12 cellular contexts compared by ENCODE assay signal in the genomic region with DNA sequence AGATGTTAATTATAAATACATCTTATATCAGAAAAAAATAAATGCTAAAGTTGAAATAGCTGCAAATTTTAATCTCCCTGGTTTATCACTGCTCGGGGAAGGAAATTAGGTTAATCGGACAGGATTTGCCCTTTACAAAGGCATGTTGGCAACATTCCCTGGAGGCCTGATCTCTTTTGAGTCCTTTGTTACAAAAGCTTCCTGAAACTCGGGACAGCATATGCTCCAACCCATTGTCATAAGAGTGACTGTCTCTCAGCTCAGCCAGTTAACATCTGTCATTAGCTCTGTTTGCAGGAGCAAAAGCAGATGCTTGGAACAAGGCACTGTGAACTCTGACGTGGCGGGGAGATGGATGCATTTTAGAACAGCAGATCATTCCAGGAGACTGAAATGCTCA.
DNase-seq lines count a peak whose midpoint lies in the region; ATAC-seq and TF ChIP-seq lines count a peak whose summit lies in the region.
"Had no signal": no experiment of that assay in that cellular context is flagged by ENCODE, and none has a peak within 500 bp of the region (broad histone marks: within the 10 kb centered on the region; RNA-seq: fewer than 3 reads in every experiment).

No MANE protein-coding gene starts in this region.

- H3K36me3 ChIP-seq in BE2C: no peaks in the 10 kb centered on the region

- no peaks in the 10 kb centered on the region for H3K27me3 ChIP-seq in BE2C

- no peak for TF ChIP-seq CTCF in BE2C (IDR thresholded peaks at IDR 0.05; ENCODE audit: low read depth, low read length)

- ATAC-seq in HG02884 (IDR thresholded peaks at IDR 0.05; ENCODE audit: unreplicated experiment): no peak
- ATAC-seq in HG02763 (IDR thresholded peaks at IDR 0.05; ENCODE audit: unreplicated experiment): no peak
- no peak for ATAC-seq in GM21447 (IDR thresholded peaks at IDR 0.05; ENCODE audit: unreplicated experiment)

- no peaks in the 10 kb centered on the region for H3K9me3 ChIP-seq in BE2C

- no peak overlapping the region for H3K4me3 ChIP-seq in BE2C (ENCODE audit: low read depth, low read length)
- H3K4me3 ChIP-seq: psoas muscle had no signal

- peak; percentile 52 for DNase-seq in BE2C
- peak; percentile 22 to 38 for DNase-seq in NCI-H187 (lab: John Stamatoyannopoulos, UW)
- peak; percentile 28 for DNase-seq in astrocyte of the hippocampus (ENCODE audit: low read depth, low spot score)
- DNase-seq in left kidney (ENCODE audit: low read depth, low spot score): peak; percentile 32
- DNase-seq in globus pallidus (ENCODE audit: low spot score): no peak
- DNase-seq: activated CD8-positive, alpha-beta memory T cell treated with anti-CD3 and anti-CD28 coated beads, Interleukin-2, amount 50 U/mL, for 4 hours; CD4-positive, CD25-positive, alpha-beta regulatory T cell; NCI-H1048; psoas muscle had no signal

- H3K4me1 ChIP-seq in BE2C: peaks cover 6% of the 10 kb centered on the region
